In genomic region chr5:66596791-66597757, GRCh38 we compare ENCODE assay signal across 8 cellular contexts. TPM values are rescaled to one million over a fixed set of nuclear protein-coding genes. Genes with fewer than 3 reads are reported as not detected.
DNase-seq lines count a peak whose midpoint lies in the region; ATAC-seq and TF ChIP-seq lines count a peak whose summit lies in the region.

No MANE protein-coding gene starts in this region.

- peak; percentile 29 for DNase-seq in activated CD4-positive, alpha-beta T cell treated with anti-CD3 and anti-CD28 coated beads for 48 hours
- no peak for DNase-seq in activated CD4-positive, alpha-beta T cell treated with anti-CD3 and anti-CD28 coated beads for 4 hours
- peak; percentile 8 for DNase-seq in NCI-H526 treated with DMSO at 0.1 percent for 48 hours (lab: John Stamatoyannopoulos, UW)
- DNase-seq in brain microvascular endothelial cell: peak; percentile 2
- DNase-seq in immature natural killer cell: no peak
- DNase-seq in activated effector memory CD4-positive, alpha-beta T cell treated with Interleukin-2 at 50 U/mL for 16 hours: no peak

- ATAC-seq in HG02884 (IDR thresholded peaks at IDR 0.05; ENCODE audit: unreplicated experiment): peak; percentile 16

- H3K4me3 Mint-ChIP-seq in immature natural killer cell: peak overlapping the region; percentile 23 to 70 (median 60)

- peaks cover 6 to 10% of the 10 kb centered on the region in 2 donors for H3K4me1 Mint-ChIP-seq in immature natural killer cell

- no peaks in the 10 kb centered on the region for H3K36me3 Mint-ChIP-seq in immature natural killer cell

- TF ChIP-seq CTCF in brain microvascular endothelial cell (IDR thresholded peaks at IDR 0.05; ENCODE audit: low read depth, low read length, missing control alignments): no peak

- peaks cover 13% of the 10 kb centered on the region for H3K27me3 ChIP-seq in brain microvascular endothelial cell (replicated peaks)

- peaks cover 4 to 26% (median 21%) of the 10 kb centered on the region in 3 donors for H3K27me3 Mint-ChIP-seq in immature natural killer cell (ENCODE audit: low read depth in 3 of 3)

- H3K36me3 ChIP-seq in brain microvascular endothelial cell (replicated peaks): no peaks in the 10 kb centered on the region

- in situ Hi-C loops in brain microvascular endothelial cell (cut with HindIII; ENCODE audit: low pct_ligation_motif_present, low sequenced_read_pairs): no loop called here

- peak overlapping the region; percentile 59 for H3K4me3 ChIP-seq in brain microvascular endothelial cell (ENCODE audit: low read depth, low read length)
- peak overlapping the region; percentile 58 to 73 (median 67) for H3K4me3 ChIP-seq in skin epidermis

- H3K27ac ChIP-seq in brain microvascular endothelial cell (no peak overlapping the region), skin epidermis (peak overlapping the region in 18 of 21 experiments; percentile 19 to 82 (median 56))

- H3K27ac Mint-ChIP-seq in immature natural killer cell: no peak overlapping the region

- H3K9me3 Mint-ChIP-seq in immature natural killer cell: peaks cover 0 to 5% (median 0%) of the 10 kb centered on the region in 6 donors

RNA-seq across cellular contexts. Expression of gene MAST4, which starts 0.9 kb away (rescaled TPM):
- 1 to 10 TPM in 2 of 3 donors, under 1 TPM in 1; 0.51 to 2.8 (median 1.1) TPM for polyA plus RNA-seq in immature natural killer cell

Comparison
In these comparisons a context has a peak if more than half of its experiments do, and no peak if none do; other contexts are left out.
1. DNase-seq: peak in activated CD4-positive, alpha-beta T cell treated with anti-CD3 and anti-CD28 coated beads for 48 hours (single experiment), NCI-H526 treated with DMSO at 0.1 percent for 48 hours (single experiment) and brain microvascular endothelial cell (single experiment); none in activated CD4-positive, alpha-beta T cell treated with anti-CD3 and anti-CD28 coated beads for 4 hours (0 of 2), immature natural killer cell (0 of 3) and activated effector memory CD4-positive, alpha-beta T cell treated with Interleukin-2 at 50 U/mL for 16 hours (single experiment).